ENCODE assay signal across 30 cellular contexts in the genomic region with DNA sequence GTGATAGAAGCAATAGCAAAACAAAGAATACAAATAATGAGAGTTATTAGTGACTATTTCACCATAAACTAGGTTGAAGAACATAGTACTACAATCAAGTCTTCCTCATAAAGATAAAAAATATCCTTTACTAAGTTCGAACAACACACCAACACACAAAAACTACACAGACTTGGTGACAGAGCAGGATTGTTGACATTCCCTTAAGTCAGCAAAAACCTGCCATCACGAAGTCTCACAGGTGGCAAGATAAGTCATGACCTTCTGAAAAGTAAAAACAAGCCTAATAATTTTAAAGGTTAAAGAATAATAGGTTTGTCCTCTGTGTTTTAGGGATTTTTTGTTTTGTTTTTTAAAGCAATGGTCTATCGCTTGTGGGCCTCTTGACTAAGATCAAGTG.
"Had no signal": no experiment of that assay in that cellular context is flagged by ENCODE, and none has a peak within 500 bp of the region (broad histone marks: within the 10 kb centered on the region; RNA-seq: fewer than 3 reads in every experiment).

No MANE protein-coding gene starts in this region.

- H3K4me1 ChIP-seq: heart left ventricle had no signal

- H3K36me3 Mint-ChIP-seq: activated naive CD8-positive, alpha-beta T cell had no signal

- H3K27me3 Mint-ChIP-seq: activated CD8-positive, alpha-beta T cell treated with anti-CD3 and anti-CD28 coated beads for 36 hours; activated naive CD8-positive, alpha-beta T cell had no signal

- DNase-seq: activated B cell treated with CpG ODN at 0.5 μM for 24 hours; activated CD4-positive, alpha-beta T cell treated with anti-CD3 and anti-CD28 coated beads for 48 hours; activated CD4-positive, alpha-beta T cell treated with anti-CD3 and anti-CD28 coated beads, Interleukin-2, amount 50 U/mL, for 1 hour; activated CD4-positive, alpha-beta T cell treated with anti-CD3 and anti-CD28 coated beads, Interleukin-2, amount 50 U/mL, for 48 hours; activated CD8-positive, alpha-beta memory T cell treated with anti-CD3 and anti-CD28 coated beads for 24 hours; activated CD8-positive, alpha-beta T cell treated with anti-CD3 and anti-CD28 coated beads for 36 hours; activated effector memory CD4-positive, alpha-beta T cell treated with Interleukin-2 at 50 U/mL for 16 hours; activated gamma-delta T cell treated with Interleukin-2 at 50 U/mL for 16 hours; activated naive CD4-positive, alpha-beta T cell treated with anti-CD3 and anti-CD28 coated beads, Interleukin-2, amount 50 U/mL, for 16 hours; activated naive CD4-positive, alpha-beta T cell treated with Interleukin-2 at 50 U/mL for 16 hours; activated T-cell treated with anti-CD3 and anti-CD28 coated beads, Interleukin-2, amount 50 U/mL, for 4 hours; amniotic stem cell; brain microvascular endothelial cell; cortex of kidney; dermis blood vessel endothelial cell; effector CD8-positive, alpha-beta T cell; foreskin fibroblast; heart left ventricle; T-helper 17 cell; T1000; WERI-Rb-1 had no signal

- H3K9me3 Mint-ChIP-seq: activated T-cell treated with anti-CD3 and anti-CD28 coated beads, Interleukin-2, amount 50 U/mL, for 4 hours; central memory CD8-positive, alpha-beta T cell; T-helper 2 cell treated with Interferon-gamma antibody and Interleukin-4, amounts not matched to agents 5 μg/mL and 100 μg/mL, for 36 hours had no signal

- H3K27me3 ChIP-seq: brain microvascular endothelial cell, heart left ventricle had no signal

- H3K27ac ChIP-seq: brain microvascular endothelial cell, heart left ventricle, WERI-Rb-1 had no signal

- FAIRE-seq: astrocyte, bronchial epithelial cell, colon had no signal

- ATAC-seq: activated CD4-positive, CD25-positive, alpha-beta regulatory T cell treated with anti-CD3 and anti-CD28 coated beads, Interleukin-2, amount 50 U/mL, for 24 hours; activated CD8-positive, alpha-beta T cell treated with anti-CD3 and anti-CD28 coated beads for 36 hours; activated T-cell treated with anti-CD3 and anti-CD28 coated beads, Interleukin-2, amount 50 U/mL, for 4 hours; activated T-helper 17 cell treated with anti-CD3 and anti-CD28 coated beads, Interleukin-2, amount 50 U/mL, for 72 hours; esophagus mucosa; heart left ventricle; T-helper 17 cell had no signal

- H3K36me3 ChIP-seq: brain microvascular endothelial cell, heart left ventricle, WERI-Rb-1 had no signal

- H3K9me3 ChIP-seq: heart left ventricle had no signal

- H3K4me3 ChIP-seq: heart left ventricle had no signal

- H3K27ac Mint-ChIP-seq: activated B cell treated with CpG ODN at 0.5 μM for 24 hours; activated CD8-positive, alpha-beta T cell treated with anti-CD3 and anti-CD28 coated beads for 36 hours; activated naive CD8-positive, alpha-beta T cell; activated T-helper 17 cell treated with anti-CD3 and anti-CD28 coated beads, Interleukin-2, amount 50 U/mL, for 72 hours; T-helper 17 cell; T-helper 2 cell treated with Interferon-gamma antibody and Interleukin-4, amounts not matched to agents 5 μg/mL and 100 μg/mL, for 36 hours had no signal

- H3K4me3 Mint-ChIP-seq: activated B cell treated with CpG ODN at 0.5 μM for 24 hours; activated CD8-positive, alpha-beta T cell treated with anti-CD3 and anti-CD28 coated beads for 36 hours; activated naive CD8-positive, alpha-beta T cell; activated T-cell treated with anti-CD3 and anti-CD28 coated beads, Interleukin-2, amount 50 U/mL, for 4 hours; activated T-helper 17 cell treated with anti-CD3 and anti-CD28 coated beads, Interleukin-2, amount 50 U/mL, for 72 hours; central memory CD8-positive, alpha-beta T cell; T-helper 17 cell; T-helper 2 cell treated with Interferon-gamma antibody and Interleukin-4, amounts not matched to agents 5 μg/mL and 100 μg/mL, for 36 hours had no signal

- H3K4me1 Mint-ChIP-seq: activated B cell treated with CpG ODN at 0.5 μM for 24 hours; activated T-helper 17 cell treated with anti-CD3 and anti-CD28 coated beads, Interleukin-2, amount 50 U/mL, for 72 hours; central memory CD8-positive, alpha-beta T cell; T-helper 17 cell had no signal
